17 cellular contexts compared by ENCODE assay signal in the genomic region with DNA sequence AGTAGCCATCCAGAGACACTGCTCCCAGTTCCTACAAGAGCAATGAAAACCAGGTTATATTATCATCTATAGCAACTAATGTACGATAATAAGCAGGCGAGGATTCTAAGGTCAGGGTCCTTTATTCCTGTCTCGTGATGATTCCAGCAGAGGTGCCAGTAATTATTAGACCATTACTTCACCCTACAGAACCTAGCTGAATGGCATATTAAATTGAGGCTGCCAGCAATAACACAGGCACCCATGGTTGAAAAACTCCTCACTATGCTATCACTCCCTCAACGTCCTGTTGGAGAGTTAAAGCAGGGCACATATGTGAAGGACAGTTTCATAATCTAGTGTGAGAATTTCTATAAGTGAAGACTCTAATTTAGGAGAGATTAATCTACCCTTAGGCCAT. TPM values are rescaled to one million over a fixed set of nuclear protein-coding genes. Genes with fewer than 3 reads are reported as not detected.
DNase-seq lines count a peak whose midpoint lies in the region; ATAC-seq, FAIRE-seq and TF ChIP-seq lines count a peak whose summit lies in the region.
"Had no signal": no experiment of that assay in that cellular context is flagged by ENCODE, and none has a peak within 500 bp of the region (broad histone marks: within the 10 kb centered on the region; RNA-seq: fewer than 3 reads in every experiment).

No MANE protein-coding gene starts in this region.

- no peaks in the 10 kb centered on the region for H3K27me3 ChIP-seq in left ventricle myocardium inferior (ENCODE audit: low read depth)
- H3K27me3 ChIP-seq in right atrium auricular region = no peaks in the 10 kb centered on the region
- H3K27me3 ChIP-seq in GM12878 (replicated peaks in 1 of 2; ENCODE audit: control insufficient read depth in 2 of 2, insufficient read depth in 2 of 2, low read length in 1 of 2) = no peaks in the 10 kb centered on the region
- no peaks in the 10 kb centered on the region for H3K27me3 ChIP-seq in BE2C

- ATAC-seq in GM12878 = no peak
- ATAC-seq: HCT116 had no signal

- SMC1A ChIA-PET in GM12878 (lab: Charles Lee; ENCODE audit: uncharacterized antibody, unreplicated experiment) = no interaction called here

- H3K79me2 ChIP-seq in GM12878 (ENCODE audit: control insufficient read depth, insufficient read depth, low read length) = no peaks in the 10 kb centered on the region

- H3K4me1 ChIP-seq in left ventricle myocardium inferior (peaks cover 20% of the 10 kb centered on the region), right atrium auricular region (no peaks in the 10 kb centered on the region), GM12878 (ENCODE audit: control insufficient read depth, insufficient read depth, low read length) (peaks cover 17% of the 10 kb centered on the region), BE2C (no peaks in the 10 kb centered on the region)

- H2AFZ ChIP-seq in GM12878 (ENCODE audit: control insufficient read depth, low read depth, low read length) = no peak overlapping the region
- H2AFZ ChIP-seq: GM23248 had no signal

- CTCF ChIA-PET in GM12878 (lab: Yijun Ruan, JAX) = interaction anchor here (0.6 to 0.7 kb wide), 2 partner anchors 12 to 23 kb away, joined by 3 read pairs; no protein-coding TSS in a partner anchor

- BruUV-seq in GM12878 (replicated peaks; lab: Mats Ljungman, UMichigan) = no TSS peak

- no peak for TF ChIP-seq POLR2A in GM12878 (IDR thresholded peaks at IDR 0.05; ENCODE audit: low read depth, low read length)

- no peak for FAIRE-seq in GM12878 (lab: Jason Lieb, UNC)
- FAIRE-seq: A204.1, D721Med, GM18507, H54 had no signal

- H3K9me3 ChIP-seq in left ventricle myocardium inferior (replicated peaks) (no peaks in the 10 kb centered on the region), right atrium auricular region (no peaks in the 10 kb centered on the region), GM12878 (replicated peaks; ENCODE audit: control insufficient read depth, insufficient read depth, low read length) (no peaks in the 10 kb centered on the region), BE2C (no peaks in the 10 kb centered on the region)

- intact Hi-C loops in left ventricle myocardium inferior (cut with micrococcal nuclease) = no loop called here
- intact Hi-C loops in GM12878 (cut with micrococcal nuclease; ENCODE audit: unreplicated experiment) = no loop called here

- H3K36me3 ChIP-seq in left ventricle myocardium inferior (peaks cover 96% of the 10 kb centered on the region), right atrium auricular region (peaks cover 90% of the 10 kb centered on the region), GM12878 (ENCODE audit: control insufficient read depth in 2 of 2, insufficient read depth in 2 of 2, low read length in 1 of 2) (peaks cover 10 to 37% of the 10 kb centered on the region in 2 experiments), BE2C (peaks cover 43% of the 10 kb centered on the region)

- H4K20me1 ChIP-seq in GM12878 (ENCODE audit: control insufficient read depth, insufficient read depth) = no peaks in the 10 kb centered on the region

- DNase-seq in left ventricle myocardium inferior = no peak
- no peak for DNase-seq in right atrium auricular region (ENCODE audit: low spot score)
- peak; percentile 57 for DNase-seq in NCI-H2227 treated with DMSO at 0.1 percent for 48 hours (lab: John Stamatoyannopoulos, UW)
- DNase-seq in GM12878 (ENCODE audit: low read depth, low spot score) = no peak
- no peak for DNase-seq in islet precursor cell
- DNase-seq in BE2C = no peak
- no peak for DNase-seq in DMS114 treated with DMSO at 0.1 percent for 48 hours (lab: John Stamatoyannopoulos, UW; ENCODE audit: unreplicated experiment)
- DNase-seq: CD4-positive, alpha-beta memory T cell; COR-L47; GM23248; IMR-90 had no signal

- in situ Hi-C loops in GM12878 (cut with MboI) = no loop called here

- H3K27ac ChIP-seq in left ventricle myocardium inferior (replicated peaks) (peak overlapping the region; percentile 70), right atrium auricular region (no peak overlapping the region), GM12878 (ENCODE audit: control insufficient read depth, insufficient read depth) (peak overlapping the region; percentile 25; the same call in 1 of the 2 replicates)
- H3K27ac ChIP-seq: C4-2B, GM23248 had no signal

- 83% methylated on average over 4 of the region's 4 CpGs for WGBS in GM12878 (ENCODE audit: insufficient coverage, insufficient replicate concordance, low lambda C conversion rate, missing lambda C conversion rate)

- TF ChIP-seq CTCF in left ventricle myocardium inferior (IDR thresholded peaks at IDR 0.05; ENCODE audit: borderline replicate concordance) = no peak
- TF ChIP-seq CTCF in right atrium auricular region (IDR thresholded peaks at IDR 0.05) = no peak
- TF ChIP-seq CTCF in GM12878 (IDR thresholded peaks at IDR 0.05 in 2 of 3, conservative IDR thresholded peaks at IDR 0.05 in 1 of 3; ENCODE audit: control insufficient read depth in 2 of 3, extremely low read depth in 1 of 3, insufficient read depth in 1 of 3, low read depth in 3 of 3, low read length in 3 of 3) = no peak
- no peak for TF ChIP-seq CTCF in BE2C (IDR thresholded peaks at IDR 0.05; ENCODE audit: low read depth, low read length)

- no peak overlapping the region for H3K4me2 ChIP-seq in GM12878 (ENCODE audit: control insufficient read depth, insufficient read depth)

- no peak for TF ChIP-seq EP300 in GM12878 (IDR thresholded peaks at IDR 0.05; ENCODE audit: borderline replicate concordance in 1 of 2, control insufficient read depth in 1 of 2, low read depth in 2 of 2, low read length in 2 of 2)

- H3K9ac ChIP-seq in GM12878 (ENCODE audit: control insufficient read depth, insufficient read depth, low read length) = no peak overlapping the region
- H3K9ac ChIP-seq: GM23248 had no signal

- RAD21 ChIA-PET in GM12878 (lab: Charles Lee; ENCODE audit: unreplicated experiment) = no interaction called here

- H3K4me3 ChIP-seq in left ventricle myocardium inferior = no peak overlapping the region
- H3K4me3 ChIP-seq in right atrium auricular region = no peak overlapping the region
- H3K4me3 ChIP-seq in GM12878 = no peak overlapping the region
- no peak overlapping the region for H3K4me3 ChIP-seq in BE2C (ENCODE audit: low read depth, low read length)
- H3K4me3 ChIP-seq: GM23248 had no signal

- no peak for TF ChIP-seq RAD21 in GM12878 (IDR thresholded peaks at IDR 0.05; ENCODE audit: insufficient read depth, low read depth, low read length)

- POLR2A ChIA-PET in GM12878 (lab: Charles Lee) = no interaction called here

TF ChIP-seq in GM12878, 131 proteins besides CTCF, POLR2A, EP300 and RAD21 (continues in another document):
- TF ChIP-seq RFX5 (IDR thresholded peaks at IDR 0.05; ENCODE audit: low read depth, low read length) = no peak
- TF ChIP-seq, protein P1, sequence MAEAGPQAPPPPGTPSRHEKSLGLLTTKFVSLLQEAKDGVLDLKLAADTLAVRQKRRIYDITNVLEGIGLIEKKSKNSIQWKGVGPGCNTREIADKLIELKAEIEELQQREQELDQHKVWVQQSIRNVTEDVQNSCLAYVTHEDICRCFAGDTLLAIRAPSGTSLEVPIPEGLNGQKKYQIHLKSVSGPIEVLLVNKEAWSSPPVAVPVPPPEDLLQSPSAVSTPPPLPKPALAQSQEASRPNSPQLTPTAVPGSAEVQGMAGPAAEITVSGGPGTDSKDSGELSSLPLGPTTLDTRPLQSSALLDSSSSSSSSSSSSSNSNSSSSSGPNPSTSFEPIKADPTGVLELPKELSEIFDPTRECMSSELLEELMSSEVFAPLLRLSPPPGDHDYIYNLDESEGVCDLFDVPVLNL (IDR thresholded peaks at IDR 0.05; ENCODE audit: low read depth, low read length) = no peak
- TF ChIP-seq BMI1 (IDR thresholded peaks at IDR 0.05; ENCODE audit: borderline replicate concordance) = no peak

RNA-seq across cellular contexts. Expression of gene DCAF12, which starts 29.7 kb away (rescaled TPM):
- 16.4 TPM for total RNA-seq in left ventricle myocardium inferior
- total RNA-seq in right atrium auricular region = 10 to 100 TPM; 20.4 to 20.6 TPM
- total RNA-seq in GM12878 (2013; cell fraction: nucleolus; rRNA removed) = 14.6 and 19.9 TPM in 2 replicates
- total RNA-seq in GM12878 (2014; rRNA removed) = 20.8 and 21.4 TPM in 2 replicates
- total RNA-seq in GM12878 (2014; rRNA removed; fragmentation: Illumina TruSeq; extraction: Trizol) = 28.7 and 30.5 TPM in 2 replicates
- total RNA-seq in GM12878 (2021) = 35.5 and 37.5 TPM in 2 replicates
- 12.5 TPM for polyA plus RNA-seq in GM12878 (2011; ENCODE audit: low read depth)
- polyA plus RNA-seq in GM12878 (2011; rRNA removed) = 48.2 and 57.6 TPM in 2 replicates
- 46.6 and 52.6 TPM in 2 replicates for polyA plus RNA-seq in GM12878 (2011; cell fraction: cytosol; rRNA removed)
- 26.7 TPM in 2 replicates for polyA plus RNA-seq in GM12878 (2011; cell fraction: nucleus; rRNA removed)
- 14.3 and 21.3 TPM in 2 replicates for polyA plus RNA-seq in GM12878 (2012)
- polyA plus RNA-seq in GM12878 (2014; fragmentation: Illumina TruSeq; extraction: Trizol) = 45.1 and 51.5 TPM in 2 replicates
- polyA plus RNA-seq in GM12878 (2014; fragmentation: Nextera tagmentation; extraction: Ambion mirVana) = 10 to 100 TPM; 11.7 TPM
- polyA plus RNA-seq in GM12878 (2014; rRNA removed) = 32.6 and 33.7 TPM in 2 replicates
- 10 to 100 TPM; 48.6 to 48.7 TPM for polyA plus RNA-seq in GM12878 (2016; fragmentation: Nextera tagmentation; extraction: Ambion mirVana)
- polyA minus RNA-seq in GM12878 (2011; rRNA and poly(A)+ RNA removed) = 94.1 and 111 TPM in 2 replicates
- polyA minus RNA-seq in GM12878 (2011; cell fraction: cytosol; rRNA and poly(A)+ RNA removed) = 20.1 and 22.1 TPM in 2 replicates
- polyA minus RNA-seq in GM12878 (2011; cell fraction: nucleus; rRNA and poly(A)+ RNA removed) = 17.4 and 26.0 TPM in 2 replicates
- 21.9 TPM for polyA plus RNA-seq in BE2C (2012; ENCODE audit: insufficient read depth, insufficient read length, low read depth)

RNA-seq across cellular contexts. Expression of gene UBAP2, which starts 48.1 kb away (rescaled TPM):
- 26.4 TPM for total RNA-seq in left ventricle myocardium inferior
- total RNA-seq in right atrium auricular region = 10 to 100 TPM; 17.3 to 21.8 TPM
- 114 and 119 TPM in 2 replicates for total RNA-seq in GM12878 (2013; cell fraction: nucleolus; rRNA removed)
- 22.0 and 22.3 TPM in 2 replicates for total RNA-seq in GM12878 (2014; rRNA removed)
- 20.3 and 21.9 TPM in 2 replicates for total RNA-seq in GM12878 (2014; rRNA removed; fragmentation: Illumina TruSeq; extraction: Trizol)
- 45.3 and 48.2 TPM in 2 replicates for total RNA-seq in GM12878 (2021)
- 17.8 TPM for polyA plus RNA-seq in GM12878 (2011; ENCODE audit: low read depth)
- 9.5 and 22.5 TPM in 2 replicates for polyA plus RNA-seq in GM12878 (2011; rRNA removed)
- 21.6 and 21.9 TPM in 2 replicates for polyA plus RNA-seq in GM12878 (2011; cell fraction: cytosol; rRNA removed)
- polyA plus RNA-seq in GM12878 (2011; cell fraction: nucleus; rRNA removed) = 60.3 and 61.3 TPM in 2 replicates
- 22.6 and 23.5 TPM in 2 replicates for polyA plus RNA-seq in GM12878 (2012)
- polyA plus RNA-seq in GM12878 (2014; fragmentation: Illumina TruSeq; extraction: Trizol) = 36.9 and 37.2 TPM in 2 replicates
- polyA plus RNA-seq in GM12878 (2014; fragmentation: Nextera tagmentation; extraction: Ambion mirVana) = 10 to 100 TPM in 1 of 2 experiments, 1 to 10 TPM in 1; 8.5 to 11.4 TPM
- 33.7 and 36.2 TPM in 2 replicates for polyA plus RNA-seq in GM12878 (2014; rRNA removed)
- 10 to 100 TPM; 38.7 to 42.5 TPM for polyA plus RNA-seq in GM12878 (2016; fragmentation: Nextera tagmentation; extraction: Ambion mirVana)
- 24.5 and 27.9 TPM in 2 replicates for polyA minus RNA-seq in GM12878 (2011; rRNA and poly(A)+ RNA removed)
- 11.0 and 15.0 TPM in 2 replicates for polyA minus RNA-seq in GM12878 (2011; cell fraction: cytosol; rRNA and poly(A)+ RNA removed)
- 18.9 and 36.1 TPM in 2 replicates for polyA minus RNA-seq in GM12878 (2011; cell fraction: nucleus; rRNA and poly(A)+ RNA removed)
- polyA plus RNA-seq in BE2C (2012; ENCODE audit: insufficient read depth, insufficient read length, low read depth) = 18.7 TPM

Comparison
In these comparisons a context has a peak if more than half of its experiments do, and no peak if none do; other contexts are left out.
1. H3K27ac ChIP-seq: peak in left ventricle myocardium inferior (single experiment) and GM12878 (single experiment); none in right atrium auricular region (0 of 2).